ENCODE assay signal across 15 cellular contexts in the genomic region with DNA sequence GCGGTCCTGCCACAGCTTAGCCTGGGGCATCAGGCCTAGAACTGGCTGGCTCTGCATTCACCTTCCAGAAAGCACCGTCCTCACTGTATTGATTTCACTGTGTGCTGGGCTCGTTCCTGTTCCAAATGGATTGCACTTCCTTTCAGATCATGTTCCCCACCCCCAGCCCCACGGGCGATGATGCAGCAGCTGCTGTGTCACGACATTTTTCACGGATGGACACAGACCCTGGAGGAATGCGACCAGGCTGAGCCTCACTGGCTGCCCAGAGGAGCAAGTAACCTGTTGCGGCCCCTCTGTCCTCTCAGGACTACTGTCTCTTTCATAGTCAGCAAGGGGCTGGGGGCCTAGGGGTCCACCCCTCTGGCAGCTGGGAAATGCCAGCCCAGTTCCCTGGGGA. TPM values are rescaled to one million over a fixed set of nuclear protein-coding genes. Genes with fewer than 3 reads are reported as not detected.
DNase-seq lines count a peak whose midpoint lies in the region; ATAC-seq and TF ChIP-seq lines count a peak whose summit lies in the region.
"Had no signal": no experiment of that assay in that cellular context is flagged by ENCODE, and none has a peak within 500 bp of the region (broad histone marks: within the 10 kb centered on the region; RNA-seq: fewer than 3 reads in every experiment).

No MANE protein-coding gene starts in this region.

- no peak overlapping the region for H3K27ac ChIP-seq in upper lobe of left lung
- H3K27ac ChIP-seq: GM23248 had no signal

- TF ChIP-seq POLR2A in upper lobe of left lung (IDR thresholded peaks at IDR 0.05) = no peak

- DNase-seq in CD14-positive monocyte (ENCODE audit: low spot score) (peak; percentile 7), chondrocyte (ENCODE audit: low spot score) (peak; percentile 72), mucosa of gallbladder (ENCODE audit: low spot score) (peak; percentile 12), sciatic nerve (ENCODE audit: low spot score) (peak; percentile 27), upper lobe of left lung (no peak)
- DNase-seq in T-helper 2 cell treated with Interferon-gamma antibody and Interleukin-4, amounts not matched to agents 5 μg/mL and 100 μg/mL, for 36 hours (ENCODE audit: low spot score) = no peak
- DNase-seq: BE2C; Caco-2; CD8-positive, alpha-beta memory T cell; DND-41; GF-D8; GM23248; H7; IMR-90 had no signal

- no peaks in the 10 kb centered on the region for H3K9me3 ChIP-seq in upper lobe of left lung
- H3K9me3 ChIP-seq: BE2C, Caco-2 had no signal

- H3K4me3 Mint-ChIP-seq in CD14-positive monocyte (no peak overlapping the region), chondrocyte (ENCODE audit: unreplicated experiment) (no peak overlapping the region)
- H3K4me3 Mint-ChIP-seq in T-helper 2 cell treated with Interferon-gamma antibody and Interleukin-4, amounts not matched to agents 5 μg/mL and 100 μg/mL, for 36 hours = no peak overlapping the region
- H3K4me3 Mint-ChIP-seq: CD8-positive, alpha-beta memory T cell had no signal

- TF ChIP-seq CTCF in CD14-positive monocyte (IDR thresholded peaks at IDR 0.05) = no peak
- TF ChIP-seq CTCF in chondrocyte (IDR thresholded peaks at IDR 0.05) = no peak
- TF ChIP-seq CTCF in upper lobe of left lung (IDR thresholded peaks at IDR 0.05) = no peak

- intact Hi-C loops in CD14-positive monocyte (cut with micrococcal nuclease) (no loop called here), sciatic nerve (cut with DNase I) (no loop called here)

- 82% methylated on average over 7 to 9 of the region's 9 CpGs for WGBS in upper lobe of left lung, 2 donors

- no peaks in the 10 kb centered on the region for H3K4me1 Mint-ChIP-seq in CD14-positive monocyte
- H3K4me1 Mint-ChIP-seq in chondrocyte (ENCODE audit: low read depth) = peaks cover 5% of the 10 kb centered on the region
- no peaks in the 10 kb centered on the region for H3K4me1 Mint-ChIP-seq in T-helper 2 cell treated with Interferon-gamma antibody and Interleukin-4, amounts not matched to agents 5 μg/mL and 100 μg/mL, for 36 hours (ENCODE audit: low read depth)
- H3K4me1 Mint-ChIP-seq: CD8-positive, alpha-beta memory T cell had no signal

- H3K27me3 ChIP-seq in upper lobe of left lung = no peaks in the 10 kb centered on the region
- H3K27me3 ChIP-seq: BE2C had no signal

- H3K36me3 ChIP-seq in upper lobe of left lung = no peaks in the 10 kb centered on the region
- H3K36me3 ChIP-seq: BE2C had no signal

- H3K9me3 Mint-ChIP-seq in CD14-positive monocyte = peaks cover 0 to 2% (median 0%) of the 10 kb centered on the region in 7 donors
- H3K9me3 Mint-ChIP-seq in chondrocyte (ENCODE audit: low read depth) = no peaks in the 10 kb centered on the region
- no peaks in the 10 kb centered on the region for H3K9me3 Mint-ChIP-seq in T-helper 2 cell treated with Interferon-gamma antibody and Interleukin-4, amounts not matched to agents 5 μg/mL and 100 μg/mL, for 36 hours
- H3K9me3 Mint-ChIP-seq: CD8-positive, alpha-beta memory T cell had no signal

- no peaks in the 10 kb centered on the region for H3K4me1 ChIP-seq in upper lobe of left lung
- H3K4me1 ChIP-seq: Caco-2 had no signal

- no peak overlapping the region for H3K4me3 ChIP-seq in upper lobe of left lung
- H3K4me3 ChIP-seq: GM23248 had no signal

- no peak for TF ChIP-seq EP300 in upper lobe of left lung (IDR thresholded peaks at IDR 0.05)

- H3K27ac Mint-ChIP-seq in CD14-positive monocyte = peak overlapping the region in 1 of 7 donors; percentile 31
- H3K27ac Mint-ChIP-seq in chondrocyte (ENCODE audit: unreplicated experiment) = no peak overlapping the region
- H3K27ac Mint-ChIP-seq in T-helper 2 cell treated with Interferon-gamma antibody and Interleukin-4, amounts not matched to agents 5 μg/mL and 100 μg/mL, for 36 hours = no peak overlapping the region
- H3K27ac Mint-ChIP-seq: CD8-positive, alpha-beta memory T cell had no signal

- H3K27me3 Mint-ChIP-seq in CD14-positive monocyte (ENCODE audit: low read depth in 3 of 3) = peaks cover 7 to 18% (median 13%) of the 10 kb centered on the region in 3 donors
- H3K27me3 Mint-ChIP-seq in chondrocyte (ENCODE audit: low read depth) = peaks cover 33% of the 10 kb centered on the region
- no peaks in the 10 kb centered on the region for H3K27me3 Mint-ChIP-seq in T-helper 2 cell treated with Interferon-gamma antibody and Interleukin-4, amounts not matched to agents 5 μg/mL and 100 μg/mL, for 36 hours (ENCODE audit: low read depth)

- no peaks in the 10 kb centered on the region for H3K36me3 Mint-ChIP-seq in CD14-positive monocyte
- H3K36me3 Mint-ChIP-seq in chondrocyte (ENCODE audit: low read depth) = no peaks in the 10 kb centered on the region
- no peaks in the 10 kb centered on the region for H3K36me3 Mint-ChIP-seq in T-helper 2 cell treated with Interferon-gamma antibody and Interleukin-4, amounts not matched to agents 5 μg/mL and 100 μg/mL, for 36 hours (ENCODE audit: low read depth)
- H3K36me3 Mint-ChIP-seq: CD8-positive, alpha-beta memory T cell had no signal

- ATAC-seq in sciatic nerve = no peak
- no peak for ATAC-seq in upper lobe of left lung (ENCODE audit: low FRiP score in 2 of 2)
- ATAC-seq in GM18907 (IDR thresholded peaks at IDR 0.05; ENCODE audit: unreplicated experiment) = no peak

RNA-seq across cellular contexts. Expression of gene CAPN13, which starts 50.3 kb away (rescaled TPM):
- not detected for polyA plus RNA-seq in CD14-positive monocyte
- total RNA-seq in chondrocyte = not detected in 3 replicates
- 44.4 TPM for total RNA-seq in mucosa of gallbladder
- total RNA-seq in sciatic nerve = 0.98 TPM
- 10 to 100 TPM in 5 of 6 donors, 1 to 10 TPM in 1; 9.4 to 46.1 (median 17.5) TPM for total RNA-seq in upper lobe of left lung
- total RNA-seq: CD8-positive, alpha-beta memory T cell; GM23248; IMR-90 had no signal
- polyA plus RNA-seq: CD8-positive, alpha-beta memory T cell; GM23248; IMR-90 had no signal

Comparison
In these comparisons a context has a peak if more than half of its experiments do, and no peak if none do; other contexts are left out.
1. DNase-seq: peak in CD14-positive monocyte (single experiment), chondrocyte (single experiment), mucosa of gallbladder (single experiment) and sciatic nerve (single experiment); none in T-helper 2 cell treated with Interferon-gamma antibody and Interleukin-4, amounts not matched to agents 5 μg/mL and 100 μg/mL, for 36 hours (single experiment) and upper lobe of left lung (0 of 2).